13 cellular contexts compared by ENCODE assay signal in the genomic region with DNA sequence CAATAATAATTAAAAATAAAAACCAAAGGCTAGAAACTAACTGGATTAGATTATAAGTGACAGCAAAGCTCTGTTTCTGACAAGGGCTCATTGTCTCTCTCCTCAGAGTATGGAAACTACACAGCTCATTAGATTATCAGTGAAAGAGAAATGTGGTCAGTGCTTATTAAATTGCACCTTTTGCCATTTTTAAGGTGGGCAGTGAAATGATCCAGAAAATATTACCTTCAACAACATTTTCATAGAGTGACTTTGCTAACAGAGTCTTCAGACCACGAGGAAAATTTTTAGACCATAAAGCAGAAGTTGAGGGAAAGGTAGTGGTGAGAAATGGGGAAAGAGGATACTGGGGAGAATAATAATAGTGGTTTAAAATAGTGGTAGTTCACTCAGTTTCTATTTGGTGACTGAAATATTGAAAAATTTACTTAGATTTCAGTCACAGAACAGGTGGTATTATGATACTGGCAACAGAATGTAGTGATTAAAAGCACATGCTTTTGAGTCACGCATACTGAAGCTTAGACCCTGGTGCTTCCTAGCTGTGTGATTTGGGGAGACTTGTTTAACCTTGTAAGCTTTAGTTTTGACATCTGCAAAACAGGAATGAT.
A peak's percentile ranks its signal among the peaks of the same experiment; 100 is the strongest.
DNase-seq lines count a peak whose midpoint lies in the region; ATAC-seq and TF ChIP-seq lines count a peak whose summit lies in the region.
"Had no signal": no experiment of that assay in that cellular context is flagged by ENCODE, and none has a peak within 500 bp of the region (broad histone marks: within the 10 kb centered on the region; RNA-seq: fewer than 3 reads in every experiment).

No MANE protein-coding gene starts in this region.

- H3K36me3 ChIP-seq in OCI-LY3 (replicated peaks; ENCODE audit: low read depth, low read length) (peaks cover 14% of the 10 kb centered on the region), mesendoderm (ENCODE audit: control insufficient read depth, insufficient read depth, low read length) (no peaks in the 10 kb centered on the region)

- no CpG with 5 or more reads among the region's 2 CpGs for WGBS in mesendoderm (ENCODE audit: extremely low coverage, insufficient coverage, low lambda C conversion rate)

- no peaks in the 10 kb centered on the region for H3K4me1 Mint-ChIP-seq in activated CD4-positive, alpha-beta memory T cell treated with anti-CD3 and anti-CD28 coated beads, Interleukin-2, amount 10 ng/mL, durations not matched to agents 7 days and 5 days
- no peaks in the 10 kb centered on the region for H3K4me1 Mint-ChIP-seq in immature natural killer cell
- H3K4me1 Mint-ChIP-seq: activated CD4-positive, alpha-beta T cell treated with anti-CD3 and anti-CD28 coated beads, Interleukin-2, amount 10 ng/mL, durations not matched to agents 7 days and 5 days; activated naive CD8-positive, alpha-beta T cell treated with anti-CD3 and anti-CD28 coated beads for 36 hours had no signal

- no peak overlapping the region for H2AK5ac ChIP-seq in mesendoderm (ENCODE audit: low read length)

- no peak overlapping the region for H3K27ac Mint-ChIP-seq in activated CD4-positive, alpha-beta memory T cell treated with anti-CD3 and anti-CD28 coated beads, Interleukin-2, amount 10 ng/mL, durations not matched to agents 7 days and 5 days
- no peak overlapping the region for H3K27ac Mint-ChIP-seq in immature natural killer cell
- H3K27ac Mint-ChIP-seq: activated CD4-positive, alpha-beta T cell treated with anti-CD3 and anti-CD28 coated beads, Interleukin-2, amount 10 ng/mL, durations not matched to agents 7 days and 5 days; activated naive CD8-positive, alpha-beta T cell treated with anti-CD3 and anti-CD28 coated beads for 36 hours had no signal

- H4K5ac ChIP-seq in mesendoderm (ENCODE audit: low read length): no peak overlapping the region

- H3K4me1 ChIP-seq in OCI-LY3 (ENCODE audit: low read length) (peaks cover 63% of the 10 kb centered on the region), mesendoderm (ENCODE audit: control insufficient read depth, low read depth, low read length) (no peaks in the 10 kb centered on the region)

- H3K18ac ChIP-seq in mesendoderm (ENCODE audit: low read length): no peak overlapping the region

- no peak overlapping the region for H4K8ac ChIP-seq in mesendoderm (ENCODE audit: low read depth, low read length)

- no peaks in the 10 kb centered on the region for H3K36me3 Mint-ChIP-seq in activated CD4-positive, alpha-beta memory T cell treated with anti-CD3 and anti-CD28 coated beads, Interleukin-2, amount 10 ng/mL, durations not matched to agents 7 days and 5 days (ENCODE audit: low read depth)
- no peaks in the 10 kb centered on the region for H3K36me3 Mint-ChIP-seq in immature natural killer cell
- H3K36me3 Mint-ChIP-seq: activated naive CD8-positive, alpha-beta T cell treated with anti-CD3 and anti-CD28 coated beads for 36 hours had no signal

- no peaks in the 10 kb centered on the region for H3K9me3 ChIP-seq in OCI-LY3 (ENCODE audit: insufficient read depth, low read length)

- H3K9me3 Mint-ChIP-seq in activated CD4-positive, alpha-beta memory T cell treated with anti-CD3 and anti-CD28 coated beads, Interleukin-2, amount 10 ng/mL, durations not matched to agents 7 days and 5 days: peaks cover 2% of the 10 kb centered on the region
- peaks cover 0 to 17% (median 5%) of the 10 kb centered on the region in 6 donors for H3K9me3 Mint-ChIP-seq in immature natural killer cell
- H3K9me3 Mint-ChIP-seq: activated CD4-positive, alpha-beta T cell treated with anti-CD3 and anti-CD28 coated beads, Interleukin-2, amount 10 ng/mL, durations not matched to agents 7 days and 5 days; activated naive CD8-positive, alpha-beta T cell treated with anti-CD3 and anti-CD28 coated beads for 36 hours; nephron had no signal

- no peak overlapping the region for H3K4ac ChIP-seq in mesendoderm (ENCODE audit: low read depth, low read length)

- peak overlapping the region; percentile 84 for H3K9ac ChIP-seq in OCI-LY3 (ENCODE audit: low read length)
- H3K9ac ChIP-seq in mesendoderm (ENCODE audit: low read length): no peak overlapping the region

- H3K27me3 Mint-ChIP-seq in activated CD4-positive, alpha-beta memory T cell treated with anti-CD3 and anti-CD28 coated beads, Interleukin-2, amount 10 ng/mL, durations not matched to agents 7 days and 5 days: no peaks in the 10 kb centered on the region
- no peaks in the 10 kb centered on the region for H3K27me3 Mint-ChIP-seq in immature natural killer cell (ENCODE audit: low read depth in 3 of 3)
- H3K27me3 Mint-ChIP-seq: activated CD4-positive, alpha-beta T cell treated with anti-CD3 and anti-CD28 coated beads, Interleukin-2, amount 10 ng/mL, durations not matched to agents 7 days and 5 days; activated naive CD8-positive, alpha-beta T cell treated with anti-CD3 and anti-CD28 coated beads for 36 hours had no signal

- H3K79me1 ChIP-seq in mesendoderm (ENCODE audit: low read length): no peaks in the 10 kb centered on the region

- no peaks in the 10 kb centered on the region for H3K79me2 ChIP-seq in OCI-LY3 (ENCODE audit: low read length)
- H3K79me2 ChIP-seq in mesendoderm (ENCODE audit: control insufficient read depth, insufficient read depth, low read length): no peaks in the 10 kb centered on the region

- peak; percentile 90 for ATAC-seq in GM18502 (IDR thresholded peaks at IDR 0.05; ENCODE audit: poor library complexity, unreplicated experiment)
- peak; percentile 86 for ATAC-seq in GM21367 (IDR thresholded peaks at IDR 0.05; ENCODE audit: unreplicated experiment)
- ATAC-seq in HG03045 (IDR thresholded peaks at IDR 0.05; ENCODE audit: unreplicated experiment): peak; percentile 82

- H2BK15ac ChIP-seq in mesendoderm (replicated peaks; ENCODE audit: low read depth): no peak overlapping the region

- CTCF ChIA-PET in activated CD4-positive, alpha-beta memory T cell treated with anti-CD3 and anti-CD28 coated beads, Interleukin-2, amount 10 ng/mL, durations not matched to agents 7 days and 5 days (lab: Charles Lee): no interaction called here
- CTCF ChIA-PET in HEK293T (lab: Yijun Ruan, JAX): interaction anchor here (0.5 kb wide), 1 partner anchor 165 kb away, joined by 3 read pairs; no protein-coding TSS in a partner anchor

- H3K4me2 ChIP-seq in OCI-LY3 (ENCODE audit: low read length): peak overlapping the region; percentile 76
- no peak overlapping the region for H3K4me2 ChIP-seq in mesendoderm (ENCODE audit: low read length)

- no peaks in the 10 kb centered on the region for H4K20me1 ChIP-seq in OCI-LY3 (ENCODE audit: insufficient read depth, low read length)

- H3K4me3 Mint-ChIP-seq in activated CD4-positive, alpha-beta memory T cell treated with anti-CD3 and anti-CD28 coated beads, Interleukin-2, amount 10 ng/mL, durations not matched to agents 7 days and 5 days: no peak overlapping the region
- H3K4me3 Mint-ChIP-seq in immature natural killer cell: no peak overlapping the region
- H3K4me3 Mint-ChIP-seq: activated CD4-positive, alpha-beta T cell treated with anti-CD3 and anti-CD28 coated beads, Interleukin-2, amount 10 ng/mL, durations not matched to agents 7 days and 5 days; activated naive CD8-positive, alpha-beta T cell treated with anti-CD3 and anti-CD28 coated beads for 36 hours; nephron had no signal

- TF ChIP-seq CTCF in OCI-LY3 (IDR thresholded peaks at IDR 0.05; ENCODE audit: low read depth, low read length): no peak

- H3K27ac ChIP-seq in OCI-LY3 (ENCODE audit: low read length): peak overlapping the region; percentile 96
- H3K27ac ChIP-seq in mesendoderm (ENCODE audit: low read depth, low read length): no peak overlapping the region

- no peak for DNase-seq in activated CD4-positive, alpha-beta memory T cell treated with anti-CD3 and anti-CD28 coated beads, Interleukin-2, amount 10 ng/mL, durations not matched to agents 7 days and 5 days
- DNase-seq in mesendoderm (no peak), immature natural killer cell (no peak), HEK293T (ENCODE audit: extremely low spot score) (no peak)
- DNase-seq: activated CD4-positive, alpha-beta T cell treated with anti-CD3 and anti-CD28 coated beads, Interleukin-2, amount 10 ng/mL, durations not matched to agents 7 days and 5 days; activated naive CD8-positive, alpha-beta T cell treated with anti-CD3 and anti-CD28 coated beads for 36 hours; NCI-H1417 treated with DMSO at 0.1 percent for 48 hours; SIG-M5 had no signal

- no peak overlapping the region for H3K56ac ChIP-seq in mesendoderm (ENCODE audit: low read length)

- no peaks in the 10 kb centered on the region for H3K27me3 ChIP-seq in OCI-LY3 (ENCODE audit: low read depth, low read length)
- H3K27me3 ChIP-seq in mesendoderm (ENCODE audit: insufficient read depth, low read length, poor library complexity): no peaks in the 10 kb centered on the region

- no peak overlapping the region for H2BK120ac ChIP-seq in mesendoderm (ENCODE audit: low read depth, low read length)

- POLR2A ChIA-PET in activated CD4-positive, alpha-beta memory T cell treated with anti-CD3 and anti-CD28 coated beads, Interleukin-2, amount 10 ng/mL, durations not matched to agents 7 days and 5 days (lab: Charles Lee): no interaction called here
- POLR2A ChIA-PET in HEK293T (lab: Yijun Ruan, JAX): no interaction called here

- no peak overlapping the region for H2AFZ ChIP-seq in OCI-LY3 (ENCODE audit: low read depth, low read length)

- no peak overlapping the region for H2BK5ac ChIP-seq in mesendoderm (ENCODE audit: low read length)

- H3K4me3 ChIP-seq in OCI-LY3 (ENCODE audit: low read length) (peak overlapping the region; percentile 29), mesendoderm (ENCODE audit: low read length) (no peak overlapping the region)

- H3K23ac ChIP-seq in mesendoderm (ENCODE audit: low read length): no peak overlapping the region

TF ChIP-seq in HEK293T, 16 proteins besides CTCF, POLR2A, EP300 and RAD21 (continues in another document):
- TF ChIP-seq HDGF (IDR thresholded peaks at IDR 0.05; ENCODE audit: borderline replicate concordance) (no peak), BHLHE40 (IDR thresholded peaks at IDR 0.05; ENCODE audit: borderline replicate concordance) (no peak), TARDBP (IDR thresholded peaks at IDR 0.05) (no peak), SP1 (IDR thresholded peaks at IDR 0.05) (no peak), L3MBTL2 (conservative IDR thresholded peaks at IDR 0.05) (no peak), ZNF384 (IDR thresholded peaks at IDR 0.05) (no peak), CTBP1 (IDR thresholded peaks at IDR 0.05; ENCODE audit: borderline replicate concordance) (no peak), ARNT (IDR thresholded peaks at IDR 0.05) (no peak), FOXK2 (IDR thresholded peaks at IDR 0.05) (no peak), ELF4 (IDR thresholded peaks at IDR 0.05) (no peak), LEF1 (IDR thresholded peaks at IDR 0.05; ENCODE audit: borderline replicate concordance) (no peak), FOXM1 (IDR thresholded peaks at IDR 0.05; ENCODE audit: borderline replicate concordance) (no peak), SUZ12 (IDR thresholded peaks at IDR 0.05) (no peak), NFRKB (IDR thresholded peaks at IDR 0.05) (no peak)
